ENCODE assay signal across 13 cellular contexts in genomic region chr10:22656056-22656455, GRCh38. TPM values are rescaled to one million over a fixed set of nuclear protein-coding genes. Genes with fewer than 3 reads are reported as not detected.
DNase-seq lines count a peak whose midpoint lies in the region; ATAC-seq and TF ChIP-seq lines count a peak whose summit lies in the region.
"Had no signal": no experiment of that assay in that cellular context is flagged by ENCODE, and none has a peak within 500 bp of the region (broad histone marks: within the 10 kb centered on the region; RNA-seq: fewer than 3 reads in every experiment).

No MANE protein-coding gene starts in this region.

- peaks cover 30% of the 10 kb centered on the region for H3K4me1 ChIP-seq in GM23338 (ENCODE audit: insufficient read depth)

- no peaks in the 10 kb centered on the region for H3F3A ChIP-seq in GM23338 (replicated peaks; ENCODE audit: low read depth)

- H3K27me3 Mint-ChIP-seq in GM23338 (ENCODE audit: insufficient read depth, low read depth, poor library complexity), result peaks cover 5% of the 10 kb centered on the region
- no peaks in the 10 kb centered on the region for H3K27me3 Mint-ChIP-seq in activated naive CD8-positive, alpha-beta T cell
- no peaks in the 10 kb centered on the region for H3K27me3 Mint-ChIP-seq in natural killer cell (ENCODE audit: low read depth in 2 of 2)

- DNase-seq in GM23338 (ENCODE audit: low spot score), result no peak
- no peak for DNase-seq in natural killer cell
- DNase-seq in AG08396 (ENCODE audit: low spot score), result no peak
- no peak for DNase-seq in NCI-H128 (lab: John Stamatoyannopoulos, UW; ENCODE audit: unreplicated experiment)
- no peak for DNase-seq in COR-L47 (lab: John Stamatoyannopoulos, UW)
- DNase-seq in T1000 (lab: John Stamatoyannopoulos, UW), result no peak
- DNase-seq: colonic mucosa, NCI-H2081, NCI-H748 treated with DMSO at 0.1 percent for 48 hours, testis had no signal

- H3K27ac Mint-ChIP-seq in GM23338, result peak overlapping the region; percentile 71
- H3K27ac Mint-ChIP-seq in activated naive CD8-positive, alpha-beta T cell, result peak overlapping the region; percentile 97
- H3K27ac Mint-ChIP-seq in natural killer cell, result peak overlapping the region; percentile 97 to 99

- H3K9me3 Mint-ChIP-seq in GM23338 (no peaks in the 10 kb centered on the region), natural killer cell (no peaks in the 10 kb centered on the region)
- H3K9me3 Mint-ChIP-seq in activated naive CD8-positive, alpha-beta T cell (ENCODE audit: low read depth), result no peaks in the 10 kb centered on the region

- H3K4me2 ChIP-seq in GM23338, result no peak overlapping the region

- intact Hi-C loops in natural killer cell (cut with micrococcal nuclease), result no loop called here

- H3K4me1 Mint-ChIP-seq in GM23338 (peaks cover 64% of the 10 kb centered on the region), natural killer cell (peaks cover 90 to 97% of the 10 kb centered on the region in 2 donors)
- peaks cover 96% of the 10 kb centered on the region for H3K4me1 Mint-ChIP-seq in activated naive CD8-positive, alpha-beta T cell (ENCODE audit: low read depth)

- no peak overlapping the region for H2AFZ ChIP-seq in GM23338

- TF ChIP-seq CTCF in C4-2B (conservative IDR thresholded peaks at IDR 0.05), result no peak
- no peak for TF ChIP-seq CTCF in GM23338 (conservative IDR thresholded peaks at IDR 0.05; ENCODE audit: low read depth in 2 of 2)
- no peak for TF ChIP-seq CTCF in natural killer cell (IDR thresholded peaks at IDR 0.05)

- no peaks in the 10 kb centered on the region for H3K36me3 ChIP-seq in GM23338 (ENCODE audit: insufficient read depth)
- H3K36me3 ChIP-seq: colonic mucosa, prostate gland had no signal

- H4K20me1 ChIP-seq in GM23338 (replicated peaks; ENCODE audit: insufficient read depth), result no peaks in the 10 kb centered on the region; the same call in 1 of the 2 replicates

- H3K27ac ChIP-seq in C4-2B, result peak overlapping the region; percentile 94
- H3K27ac ChIP-seq in GM23338 (ENCODE audit: low read depth), result no peak overlapping the region
- H3K27ac ChIP-seq: colonic mucosa, testis had no signal

- H3K4me3 Mint-ChIP-seq in GM23338, result no peak overlapping the region
- H3K4me3 Mint-ChIP-seq in activated naive CD8-positive, alpha-beta T cell, result peak overlapping the region; percentile 67
- H3K4me3 Mint-ChIP-seq in natural killer cell, result peak overlapping the region; percentile 86

- no peaks in the 10 kb centered on the region for H3K9me2 ChIP-seq in GM23338 (ENCODE audit: insufficient read depth)

- H3K36me3 Mint-ChIP-seq in GM23338 (ENCODE audit: low read depth), result no peaks in the 10 kb centered on the region
- H3K36me3 Mint-ChIP-seq in activated naive CD8-positive, alpha-beta T cell, result peaks cover 8% of the 10 kb centered on the region
- H3K36me3 Mint-ChIP-seq in natural killer cell, result peaks cover 6% of the 10 kb centered on the region

- peaks cover 95% of the 10 kb centered on the region for H3K79me2 ChIP-seq in GM23338 (replicated peaks; ENCODE audit: insufficient read depth)

- ATAC-seq in GM23338 (no peak), natural killer cell (no peak)

- H3K4me3 ChIP-seq in GM23338, result no peak overlapping the region
- H3K4me3 ChIP-seq: colonic mucosa, prostate gland, testis had no signal

- H3K27me3 ChIP-seq in GM23338 (ENCODE audit: insufficient read depth), result no peaks in the 10 kb centered on the region
- H3K27me3 ChIP-seq: colonic mucosa, testis had no signal

TF ChIP-seq in GM23338, 12 proteins besides CTCF, POLR2A, EP300 and RAD21:
- TF ChIP-seq ZNF331 (CRISPR knock-in tag; IDR thresholded peaks at IDR 0.05; ENCODE audit: low read depth), result no peak
TF ChIP-seq in GM23338: peak in this region for 0.

RNA-seq across cellular contexts. Expression of gene PIP4K2A, which starts 58.3 kb away (rescaled TPM):
- total RNA-seq in GM23338 (2014; rRNA removed; shearing (Covaris generic)), result 40.1 and 44.4 TPM in 2 replicates
- 39.9 and 40.3 TPM in 2 replicates for polyA plus RNA-seq in GM23338 (2016; fragmentation: Nextera tagmentation; extraction: Ambion mirVana)
- 100 to 1,000 TPM; 311 to 423 (median 405) TPM for total RNA-seq in natural killer cell
